ENCODE assay signal across 31 cellular contexts in the genomic region with DNA sequence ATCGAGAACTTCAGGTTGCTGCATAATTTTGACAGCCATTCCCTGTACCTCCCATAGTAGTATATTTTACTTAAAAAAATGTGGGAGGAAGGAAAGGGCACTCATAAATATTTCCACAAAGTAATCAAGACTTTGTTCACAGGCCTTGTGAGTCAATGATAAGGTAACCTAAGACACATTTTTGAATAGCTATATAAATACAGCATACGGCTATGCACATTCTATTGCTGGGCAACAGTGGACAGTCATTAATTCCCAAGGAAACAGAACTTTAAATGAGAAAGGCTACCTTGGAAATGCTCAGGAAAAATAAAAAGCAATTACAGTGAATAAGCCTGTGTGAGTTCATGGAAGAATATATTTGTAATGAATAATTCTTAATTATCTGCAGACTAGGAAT.
"Had no signal": no experiment of that assay in that cellular context is flagged by ENCODE, and none has a peak within 500 bp of the region (broad histone marks: within the 10 kb centered on the region; RNA-seq: fewer than 3 reads in every experiment).

No MANE protein-coding gene starts in this region.

- H3K9me3 ChIP-seq: adrenal gland, ascending aorta, body of pancreas, breast epithelium had no signal

- ATAC-seq: activated naive CD4-positive, alpha-beta T cell treated with anti-CD3 and anti-CD28 coated beads, Interleukin-2, amount 50 U/mL, for 72 hours; activated naive CD8-positive, alpha-beta T cell treated with anti-CD3 and anti-CD28 coated beads, Interleukin-2, amount 50 U/mL, for 24 hours; activated T-cell treated with anti-CD3 and anti-CD28 coated beads, Interleukin-2, amount 50 U/mL, for 4 hours; activated T-cell treated with anti-CD3 and anti-CD28 coated beads, Interleukin-2, amount 50 U/mL, for 72 hours; activated T-helper 17 cell treated with anti-CD3 and anti-CD28 coated beads, Interleukin-2, amount 50 U/mL, for 72 hours; body of pancreas had no signal

- H3K36me3 ChIP-seq: adrenal gland, ascending aorta, brain microvascular endothelial cell, breast epithelium, cardiac muscle cell had no signal

- H3K27me3 ChIP-seq: adrenal gland, ascending aorta, body of pancreas, brain microvascular endothelial cell, breast epithelium, cardiac muscle cell had no signal

- H3K4me1 ChIP-seq: adrenal gland, ascending aorta, body of pancreas, breast epithelium had no signal

- H3K4me3 ChIP-seq: adrenal gland, ascending aorta, body of pancreas, breast epithelium, cardiac muscle cell had no signal

- H3K27ac ChIP-seq: adrenal gland, ascending aorta, body of pancreas, brain microvascular endothelial cell, breast epithelium, cardiac muscle cell had no signal

- DNase-seq: activated effector memory CD4-positive, alpha-beta T cell treated with anti-CD3 and anti-CD28 coated beads, Interleukin-2, amount 50 U/mL, for 16 hours; activated effector memory CD4-positive, alpha-beta T cell treated with Interleukin-2 at 50 U/mL for 16 hours; activated gamma-delta T cell; activated gamma-delta T cell treated with Interleukin-2 at 50 U/mL for 16 hours; activated naive CD4-positive, alpha-beta T cell; activated naive CD4-positive, alpha-beta T cell treated with anti-CD3 and anti-CD28 coated beads for 36 hours; activated naive CD4-positive, alpha-beta T cell treated with anti-CD3 and anti-CD28 coated beads, Interleukin-2, amount 10 ng/mL, durations not matched to agents 7 days and 5 days; activated naive CD4-positive, alpha-beta T cell treated with Interleukin-2 at 50 U/mL for 16 hours; activated naive CD8-positive, alpha-beta T cell treated with anti-CD3 and anti-CD28 coated beads for 36 hours; activated naive CD8-positive, alpha-beta T cell treated with anti-CD3 and anti-CD28 coated beads, Interleukin-2, amount 10 ng/mL, durations not matched to agents 7 days and 5 days; activated naive CD8-positive, alpha-beta T cell treated with anti-CD3 and anti-CD28 coated beads, Interleukin-2, amount 50 U/mL, for 24 hours; activated T-cell treated with anti-CD3 and anti-CD28 coated beads, Interleukin-2, amount 50 U/mL, for 1 hour; activated T-cell treated with anti-CD3 and anti-CD28 coated beads, Interleukin-2, amount 50 U/mL, for 24 hours; activated T-cell treated with anti-CD3 and anti-CD28 coated beads, Interleukin-2, amount 50 U/mL, for 4 hours; activated T-cell treated with anti-CD3 and anti-CD28 coated beads, Interleukin-2, amount 50 U/mL, for 48 hours; activated T-cell treated with anti-CD3 and anti-CD28 coated beads, Interleukin-2, amount 50 U/mL, for 72 hours; adrenal gland; amniotic stem cell; amygdala; anterior cingulate cortex; aorta; body of pancreas; brain microvascular endothelial cell; caudate nucleus; central memory CD4-positive, alpha-beta T cell; cerebellar nuclear complex had no signal
